ENCODE assay signal across 1 cellular context in the genomic region with DNA sequence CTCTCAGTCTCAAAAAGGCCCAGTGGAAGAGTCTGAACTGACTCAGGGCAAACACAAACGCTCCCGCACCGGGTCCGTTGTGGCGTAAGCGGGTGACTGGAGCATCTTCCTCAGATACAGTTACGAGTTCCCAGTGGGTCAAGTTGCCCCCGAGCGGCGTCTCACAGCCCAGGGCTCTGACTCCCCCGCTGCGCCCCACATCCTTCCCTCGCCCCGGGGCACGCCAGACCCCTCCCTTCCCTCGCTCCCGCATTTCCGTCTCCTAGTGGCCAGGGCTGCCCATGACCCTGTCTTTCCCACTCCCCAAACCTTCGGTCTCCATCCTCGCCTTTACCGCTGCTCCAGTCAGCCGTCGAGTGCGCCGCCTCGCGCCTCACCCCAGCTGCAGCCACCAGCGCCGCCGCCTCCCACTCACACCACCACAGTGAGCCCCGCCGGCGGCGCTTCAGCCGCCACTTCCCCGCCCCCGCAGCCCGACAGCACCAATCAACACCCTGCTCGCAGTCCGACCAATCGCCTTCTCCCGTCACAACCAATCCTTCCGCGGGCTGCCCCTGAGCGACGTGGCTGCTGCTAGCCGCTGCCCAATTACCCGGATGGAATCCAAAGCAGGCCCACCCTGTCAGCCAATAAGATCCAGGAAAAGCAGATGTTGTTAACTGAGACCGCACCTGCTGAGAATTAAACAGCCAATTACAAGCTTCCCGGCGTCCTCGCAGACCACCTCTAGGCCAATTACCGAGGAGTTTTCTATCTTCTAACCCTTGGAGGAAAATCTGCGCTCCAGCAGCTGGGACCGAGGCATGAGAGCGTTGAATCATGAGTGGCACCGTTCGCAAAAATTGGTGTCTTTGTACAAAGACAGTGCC.
TF ChIP-seq lines count a peak whose summit lies in the region.

TDRKH (minus strand) TSS at position 430 of the 869 bp plus-strand sequence. CDS start 7,478 bp downstream, outside the sequence.

TF ChIP-seq in HCT116, 20 proteins besides CTCF, POLR2A, EP300 and RAD21 (continued from another document):
- TF ChIP-seq MAX (IDR thresholded peaks at IDR 0.05) (peak; percentile 95), EZH2phosphoT487 (IDR thresholded peaks at IDR 0.05; ENCODE audit: borderline replicate concordance) (no peak), CEBPB (IDR thresholded peaks at IDR 0.05; ENCODE audit: low read depth) (no peak), SIN3A (IDR thresholded peaks at IDR 0.05; ENCODE audit: low read depth) (peak; percentile 59; the same call in 1 of the 2 replicates), JUND (IDR thresholded peaks at IDR 0.05) (no peak)
